In genomic region chr6:118894425-118895240, GRCh38 we compare ENCODE assay signal across 1 cellular context.
TF ChIP-seq lines count a peak whose summit lies in the region.

No MANE protein-coding gene starts in this region.

TF ChIP-seq in HepG2, 621 proteins besides CTCF, POLR2A, EP300 and RAD21 (continued from another document and continues in another):
- no peak for TF ChIP-seq CEBPZ (IDR thresholded peaks at IDR 0.05; ENCODE audit: low read length)
- TF ChIP-seq DMAP1 (CRISPR knock-in tag; IDR thresholded peaks at IDR 0.05) = no peak
- TF ChIP-seq ZSCAN22 (CRISPR knock-in tag; IDR thresholded peaks at IDR 0.05) = no peak
- no peak for TF ChIP-seq ZNF276 (CRISPR knock-in tag; IDR thresholded peaks at IDR 0.05; ENCODE audit: low read depth)
- peak; percentile 44; the same call in 1 of the 2 replicates for TF ChIP-seq AKNA (CRISPR knock-in tag; IDR thresholded peaks at IDR 0.05; ENCODE audit: borderline replicate concordance)
- 0 out of 2 replicates have a peak, but pooled peaks have one; percentile 17 for TF ChIP-seq TEF (CRISPR knock-in tag; IDR thresholded peaks at IDR 0.05)
- no peak for TF ChIP-seq IRF1 (CRISPR knock-in tag; IDR thresholded peaks at IDR 0.05; ENCODE audit: low read depth)
- TF ChIP-seq KDM1A (CRISPR knock-in tag; IDR thresholded peaks at IDR 0.05) = no peak
- TF ChIP-seq MNT (IDR thresholded peaks at IDR 0.05) = no peak
- no peak for TF ChIP-seq ZNF557 (CRISPR knock-in tag; IDR thresholded peaks at IDR 0.05)
- no peak for TF ChIP-seq STAT5B (CRISPR knock-in tag; IDR thresholded peaks at IDR 0.05)
- TF ChIP-seq FLYWCH1 (CRISPR knock-in tag; IDR thresholded peaks at IDR 0.05) = peak; percentile 94
- peak; percentile 64; the same call in 1 of the 2 replicates for TF ChIP-seq ZNF547 (CRISPR knock-in tag; IDR thresholded peaks at IDR 0.05)
- TF ChIP-seq KDM4B (CRISPR knock-in tag; IDR thresholded peaks at IDR 0.05) = no peak
- peak; percentile 67; the same call in 1 of the 2 replicates for TF ChIP-seq ZNF598 (CRISPR knock-in tag; IDR thresholded peaks at IDR 0.05; ENCODE audit: borderline replicate concordance)
- TF ChIP-seq NBN (conservative IDR thresholded peaks at IDR 0.05) = no peak
- TF ChIP-seq ZNF724P (CRISPR knock-in tag; IDR thresholded peaks at IDR 0.05; ENCODE audit: borderline replicate concordance) = no peak; the same call in 1 of the 2 replicates
- TF ChIP-seq MYC (CRISPR knock-in tag; IDR thresholded peaks at IDR 0.05; ENCODE audit: borderline replicate concordance) = peak; percentile 18
- TF ChIP-seq AGO2 (optimal IDR thresholded peaks at IDR 0.05; ENCODE audit: low read depth, low read length) = peak; percentile 96
- TF ChIP-seq HOXA9 (CRISPR knock-in tag; IDR thresholded peaks at IDR 0.05; ENCODE audit: borderline replicate concordance) = peak; percentile 23; the same call in 1 of the 2 replicates
- TF ChIP-seq ZNF550 (CRISPR knock-in tag; IDR thresholded peaks at IDR 0.05; ENCODE audit: borderline replicate concordance) = 0 out of 2 replicates have a peak, but pooled peaks have one; percentile 34
- no peak for TF ChIP-seq PBX3 (CRISPR knock-in tag; IDR thresholded peaks at IDR 0.05; ENCODE audit: borderline replicate concordance)
- TF ChIP-seq PHF5A (CRISPR knock-in tag; IDR thresholded peaks at IDR 0.05; ENCODE audit: low read depth, unreplicated experiment) = no peak
- TF ChIP-seq ERF (CRISPR knock-in tag; IDR thresholded peaks at IDR 0.05) = no peak
- TF ChIP-seq TP53 (CRISPR knock-in tag; conservative IDR thresholded peaks at IDR 0.05) = no peak
- peak; percentile 88 for TF ChIP-seq KAT7 (CRISPR knock-in tag; IDR thresholded peaks at IDR 0.05; ENCODE audit: borderline replicate concordance)
- no peak for TF ChIP-seq ZNF432 (CRISPR knock-in tag; IDR thresholded peaks at IDR 0.05; ENCODE audit: borderline replicate concordance)
- no peak for TF ChIP-seq KDM6A (CRISPR knock-in tag; IDR thresholded peaks at IDR 0.05; ENCODE audit: low read depth)
- TF ChIP-seq ZNF615 (CRISPR knock-in tag; IDR thresholded peaks at IDR 0.05; ENCODE audit: borderline replicate concordance) = no peak
- no peak for TF ChIP-seq CREM (IDR thresholded peaks at IDR 0.05)
- TF ChIP-seq CREM (CRISPR knock-in tag; IDR thresholded peaks at IDR 0.05) = no peak; the same call in 1 of the 2 replicates
- peak; percentile 73 for TF ChIP-seq ZNF225 (CRISPR knock-in tag; IDR thresholded peaks at IDR 0.05)
- 0 out of 2 replicates have a peak, but pooled peaks have one; percentile 23 for TF ChIP-seq ZNF766 (CRISPR knock-in tag; IDR thresholded peaks at IDR 0.05; ENCODE audit: borderline replicate concordance)
- no peak for TF ChIP-seq PRPF4 (IDR thresholded peaks at IDR 0.05; ENCODE audit: low read depth, low read length, poor library complexity, severe bottlenecking)
- TF ChIP-seq ZBTB44 (CRISPR knock-in tag; IDR thresholded peaks at IDR 0.05) = no peak
- no peak for TF ChIP-seq PRMT3 (CRISPR knock-in tag; IDR thresholded peaks at IDR 0.05; ENCODE audit: borderline replicate concordance, low read depth)
- no peak for TF ChIP-seq PHF21A (CRISPR knock-in tag; IDR thresholded peaks at IDR 0.05)
- TF ChIP-seq ZNF468 (CRISPR knock-in tag; IDR thresholded peaks at IDR 0.05) = no peak
- TF ChIP-seq TSC22D2 (CRISPR knock-in tag; IDR thresholded peaks at IDR 0.05; ENCODE audit: borderline replicate concordance) = no peak; the same call in 1 of the 2 replicates
- no peak for TF ChIP-seq ZNF772 (CRISPR knock-in tag; IDR thresholded peaks at IDR 0.05)
- peak; percentile 5 for TF ChIP-seq XRCC5 (optimal IDR thresholded peaks at IDR 0.05; ENCODE audit: low read length)
- TF ChIP-seq FOXK1 (CRISPR knock-in tag; IDR thresholded peaks at IDR 0.05; ENCODE audit: borderline replicate concordance, low read depth) = no peak
- TF ChIP-seq TRIM24 (CRISPR knock-in tag; IDR thresholded peaks at IDR 0.05) = no peak
